Comparison of ENCODE assay signal across 1 cellular context in genomic region chr13:49247722-49248432, GRCh38.
A peak's percentile ranks its signal among the peaks of the same experiment; 100 is the strongest.
TF ChIP-seq lines count a peak whose summit lies in the region.

Gene CDADC1, plus strand, starts transcription at chr13:49247925. Its CDS starts 113 bp downstream, at chr13:49248038.

TF ChIP-seq in K562, 482 proteins besides CTCF, POLR2A, EP300 and RAD21 (continued from another document):
- TF ChIP-seq ZNF639 (CRISPR knock-in tag; conservative IDR thresholded peaks at IDR 0.05 in 1 of 2, IDR thresholded peaks at IDR 0.05 in 1 of 2), result peak in 1 of 2 experiments; percentile 45; a peak in 1 of 4 replicates
- TF ChIP-seq, protein P1, sequence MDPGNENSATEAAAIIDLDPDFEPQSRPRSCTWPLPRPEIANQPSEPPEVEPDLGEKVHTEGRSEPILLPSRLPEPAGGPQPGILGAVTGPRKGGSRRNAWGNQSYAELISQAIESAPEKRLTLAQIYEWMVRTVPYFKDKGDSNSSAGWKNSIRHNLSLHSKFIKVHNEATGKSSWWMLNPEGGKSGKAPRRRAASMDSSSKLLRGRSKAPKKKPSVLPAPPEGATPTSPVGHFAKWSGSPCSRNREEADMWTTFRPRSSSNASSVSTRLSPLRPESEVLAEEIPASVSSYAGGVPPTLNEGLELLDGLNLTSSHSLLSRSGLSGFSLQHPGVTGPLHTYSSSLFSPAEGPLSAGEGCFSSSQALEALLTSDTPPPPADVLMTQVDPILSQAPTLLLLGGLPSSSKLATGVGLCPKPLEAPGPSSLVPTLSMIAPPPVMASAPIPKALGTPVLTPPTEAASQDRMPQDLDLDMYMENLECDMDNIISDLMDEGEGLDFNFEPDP (CRISPR knock-in tag; IDR thresholded peaks at IDR 0.05), result no peak
- 0 out of 2 replicates have a peak, but pooled peaks have one; percentile 30 for TF ChIP-seq CHCHD3 (CRISPR knock-in tag; IDR thresholded peaks at IDR 0.05)
- no peak for TF ChIP-seq RBM25 (IDR thresholded peaks at IDR 0.05; ENCODE audit: low read depth, low read length, severe bottlenecking)
- TF ChIP-seq FUS (optimal IDR thresholded peaks at IDR 0.05; ENCODE audit: low read depth, low read length), result no peak
- TF ChIP-seq E4F1 (CRISPR knock-in tag; IDR thresholded peaks at IDR 0.05; ENCODE audit: borderline replicate concordance), result no peak
- no peak for TF ChIP-seq ZNF778 (CRISPR knock-in tag; IDR thresholded peaks at IDR 0.05)
- TF ChIP-seq, protein P2, sequence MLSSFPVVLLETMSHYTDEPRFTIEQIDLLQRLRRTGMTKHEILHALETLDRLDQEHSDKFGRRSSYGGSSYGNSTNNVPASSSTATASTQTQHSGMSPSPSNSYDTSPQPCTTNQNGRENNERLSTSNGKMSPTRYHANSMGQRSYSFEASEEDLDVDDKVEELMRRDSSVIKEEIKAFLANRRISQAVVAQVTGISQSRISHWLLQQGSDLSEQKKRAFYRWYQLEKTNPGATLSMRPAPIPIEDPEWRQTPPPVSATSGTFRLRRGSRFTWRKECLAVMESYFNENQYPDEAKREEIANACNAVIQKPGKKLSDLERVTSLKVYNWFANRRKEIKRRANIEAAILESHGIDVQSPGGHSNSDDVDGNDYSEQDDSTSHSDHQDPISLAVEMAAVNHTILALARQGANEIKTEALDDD (IDR thresholded peaks at IDR 0.05), result no peak
- TF ChIP-seq HEY1 (CRISPR knock-in tag; IDR thresholded peaks at IDR 0.05; ENCODE audit: borderline replicate concordance), result no peak
- TF ChIP-seq POLR2AphosphoS5 (IDR thresholded peaks at IDR 0.05; ENCODE audit: control insufficient read depth, insufficient read depth, low read depth, low read length), result peak; percentile 75
- no peak for TF ChIP-seq NCOR1 (IDR thresholded peaks at IDR 0.05)
- no peak for TF ChIP-seq BRD4 (IDR thresholded peaks at IDR 0.05)
- no peak for TF ChIP-seq RBM22 (IDR thresholded peaks at IDR 0.05; ENCODE audit: low read depth, low read length, poor library complexity, severe bottlenecking)
- no peak for TF ChIP-seq GABPB1 (CRISPR knock-in tag; IDR thresholded peaks at IDR 0.05)
- TF ChIP-seq CBX3 (IDR thresholded peaks at IDR 0.05; ENCODE audit: borderline replicate concordance in 1 of 2, low read length in 2 of 2), result no peak
- no peak for TF ChIP-seq ZNF75A (CRISPR knock-in tag; IDR thresholded peaks at IDR 0.05)
- no peak for TF ChIP-seq CCNT2 (IDR thresholded peaks at IDR 0.05; ENCODE audit: borderline replicate concordance, extremely low read depth, insufficient read length, low read depth, low read length)
- TF ChIP-seq ZNF124 (CRISPR knock-in tag; IDR thresholded peaks at IDR 0.05), result no peak
- TF ChIP-seq ZNF263 (CRISPR knock-in tag; IDR thresholded peaks at IDR 0.05; ENCODE audit: borderline replicate concordance), result no peak
- TF ChIP-seq ADNP (tag; IDR thresholded peaks at IDR 0.05), result no peak
- TF ChIP-seq CTBP1 (IDR thresholded peaks at IDR 0.05; ENCODE audit: borderline replicate concordance), result no peak
- TF ChIP-seq, protein P3, sequence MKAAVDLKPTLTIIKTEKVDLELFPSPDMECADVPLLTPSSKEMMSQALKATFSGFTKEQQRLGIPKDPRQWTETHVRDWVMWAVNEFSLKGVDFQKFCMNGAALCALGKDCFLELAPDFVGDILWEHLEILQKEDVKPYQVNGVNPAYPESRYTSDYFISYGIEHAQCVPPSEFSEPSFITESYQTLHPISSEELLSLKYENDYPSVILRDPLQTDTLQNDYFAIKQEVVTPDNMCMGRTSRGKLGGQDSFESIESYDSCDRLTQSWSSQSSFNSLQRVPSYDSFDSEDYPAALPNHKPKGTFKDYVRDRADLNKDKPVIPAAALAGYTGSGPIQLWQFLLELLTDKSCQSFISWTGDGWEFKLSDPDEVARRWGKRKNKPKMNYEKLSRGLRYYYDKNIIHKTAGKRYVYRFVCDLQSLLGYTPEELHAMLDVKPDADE (conservative IDR thresholded peaks at IDR 0.05; ENCODE audit: control insufficient read depth, low read depth, low read length), result no peak; the same call in 1 of the 2 replicates
- TF ChIP-seq ZNF121 (CRISPR knock-in tag; conservative IDR thresholded peaks at IDR 0.05), result no peak
- TF ChIP-seq, protein P4, sequence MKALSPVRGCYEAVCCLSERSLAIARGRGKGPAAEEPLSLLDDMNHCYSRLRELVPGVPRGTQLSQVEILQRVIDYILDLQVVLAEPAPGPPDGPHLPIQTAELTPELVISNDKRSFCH (CRISPR knock-in tag; IDR thresholded peaks at IDR 0.05), result no peak
- TF ChIP-seq, protein P4 (tag; IDR thresholded peaks at IDR 0.05), result no peak
- no peak for TF ChIP-seq ZNF24 (IDR thresholded peaks at IDR 0.05)
- TF ChIP-seq MXD1 (CRISPR knock-in tag; IDR thresholded peaks at IDR 0.05; ENCODE audit: borderline replicate concordance, poor library complexity, severe bottlenecking), result no peak
- no peak for TF ChIP-seq TAL1 (IDR thresholded peaks at IDR 0.05)
- peak; percentile 80 for TF ChIP-seq POLR2B (IDR thresholded peaks at IDR 0.05; ENCODE audit: low read depth, partially characterized antibody)
- TF ChIP-seq SRSF3 (IDR thresholded peaks at IDR 0.05; ENCODE audit: insufficient read depth, low read length), result no peak
- TF ChIP-seq, protein P5, sequence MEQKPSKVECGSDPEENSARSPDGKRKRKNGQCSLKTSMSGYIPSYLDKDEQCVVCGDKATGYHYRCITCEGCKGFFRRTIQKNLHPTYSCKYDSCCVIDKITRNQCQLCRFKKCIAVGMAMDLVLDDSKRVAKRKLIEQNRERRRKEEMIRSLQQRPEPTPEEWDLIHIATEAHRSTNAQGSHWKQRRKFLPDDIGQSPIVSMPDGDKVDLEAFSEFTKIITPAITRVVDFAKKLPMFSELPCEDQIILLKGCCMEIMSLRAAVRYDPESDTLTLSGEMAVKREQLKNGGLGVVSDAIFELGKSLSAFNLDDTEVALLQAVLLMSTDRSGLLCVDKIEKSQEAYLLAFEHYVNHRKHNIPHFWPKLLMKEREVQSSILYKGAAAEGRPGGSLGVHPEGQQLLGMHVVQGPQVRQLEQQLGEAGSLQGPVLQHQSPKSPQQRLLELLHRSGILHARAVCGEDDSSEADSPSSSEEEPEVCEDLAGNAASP (IDR thresholded peaks at IDR 0.05), result no peak
- no peak for TF ChIP-seq YBX1 (IDR thresholded peaks at IDR 0.05)
- TF ChIP-seq CLOCK (CRISPR knock-in tag; IDR thresholded peaks at IDR 0.05; ENCODE audit: borderline replicate concordance), result no peak
- TF ChIP-seq ZNF23 (CRISPR knock-in tag; IDR thresholded peaks at IDR 0.05), result no peak
- no peak for TF ChIP-seq ZNF407 (IDR thresholded peaks at IDR 0.05; ENCODE audit: low read depth)
- TF ChIP-seq BMI1 (IDR thresholded peaks at IDR 0.05; ENCODE audit: low read length), result no peak
- no peak for TF ChIP-seq MEF2A (IDR thresholded peaks at IDR 0.05; ENCODE audit: control insufficient read depth, low read depth, low read length)
- TF ChIP-seq CBFB (CRISPR knock-in tag; IDR thresholded peaks at IDR 0.05), result no peak
- TF ChIP-seq STAT5B (CRISPR knock-in tag; IDR thresholded peaks at IDR 0.05), result no peak
- no peak for TF ChIP-seq RBM39 (optimal IDR thresholded peaks at IDR 0.05; ENCODE audit: low read depth, low read length)
- TF ChIP-seq SAFB (IDR thresholded peaks at IDR 0.05; ENCODE audit: borderline replicate concordance, low read depth, low read length), result no peak
